Comparison of ENCODE assay signal across 20 cellular contexts in genomic region chr15:78449220-78449999, GRCh38. TPM values are rescaled to one million over a fixed set of nuclear protein-coding genes. Genes with fewer than 3 reads are reported as not detected.
A peak's percentile ranks its signal among the peaks of the same experiment; 100 is the strongest.
DNase-seq lines count a peak whose midpoint lies in the region; ATAC-seq, FAIRE-seq and TF ChIP-seq lines count a peak whose summit lies in the region.
"Had no signal": no experiment of that assay in that cellular context is flagged by ENCODE, and none has a peak within 500 bp of the region (broad histone marks: within the 10 kb centered on the region; RNA-seq: fewer than 3 reads in every experiment).

No MANE protein-coding gene starts in this region.

- no peak overlapping the region for H3K27ac Mint-ChIP-seq in activated CD8-positive, alpha-beta T cell treated with anti-CD3 and anti-CD28 coated beads for 36 hours
- H3K27ac Mint-ChIP-seq: activated CD4-positive, alpha-beta T cell treated with anti-CD3 and anti-CD28 coated beads, Interleukin-2, amount 10 ng/mL, durations not matched to agents 7 days and 5 days; activated naive CD4-positive, alpha-beta T cell treated with anti-CD3 and anti-CD28 coated beads for 36 hours had no signal

- POLR2A ChIA-PET in Panc1 (lab: Charles Lee) = no interaction called here
- POLR2A ChIA-PET in activated CD8-positive, alpha-beta T cell treated with anti-CD3 and anti-CD28 coated beads for 36 hours (lab: Charles Lee) = interaction anchor here (0.8 to 1.3 kb wide), 4 partner anchors 11 to 100 kb away, joined by 3 to 4 read pairs (median 3); partner anchors contain the start of gene PSMA4

- peaks cover 55% of the 10 kb centered on the region for H3K4me1 ChIP-seq in Panc1 (ENCODE audit: control insufficient read depth, insufficient read depth, low read length)
- H3K4me1 ChIP-seq in sigmoid colon = peaks cover 0 to 66% (median 53%) of the 10 kb centered on the region in 4 donors
- H3K4me1 ChIP-seq in kidney (ENCODE audit: control insufficient read depth in 1 of 2, insufficient read depth in 1 of 2, low read depth in 1 of 2, low read length in 2 of 2) = peaks cover 14 to 15% of the 10 kb centered on the region in 2 donors

- H3K4me3 ChIP-seq in Panc1 (ENCODE audit: low read depth in 2 of 2, low read length in 2 of 2) (no peak overlapping the region), epithelial cell of esophagus (ENCODE audit: low read length) (no peak overlapping the region), sigmoid colon (no peak overlapping the region), kidney (ENCODE audit: low read length in 2 of 2) (no peak overlapping the region)
- H3K4me3 ChIP-seq: esophagus muscularis mucosa, right atrium auricular region had no signal

- peaks cover 6% of the 10 kb centered on the region; the same call in 1 of the 2 replicates for H3K36me3 ChIP-seq in Panc1 (ENCODE audit: control insufficient read depth, insufficient read depth, low read length)
- peaks cover 4 to 30% (median 11%) of the 10 kb centered on the region in 4 donors for H3K36me3 ChIP-seq in sigmoid colon
- H3K36me3 ChIP-seq in kidney (ENCODE audit: control insufficient read depth in 1 of 2, insufficient read depth in 2 of 2, low read length in 2 of 2) = peaks cover 2 to 8% of the 10 kb centered on the region in 2 donors

- peak; percentile 67; the same call in 1 of the 2 replicates for ATAC-seq in Panc1
- ATAC-seq in HG03457 (IDR thresholded peaks at IDR 0.05; ENCODE audit: unreplicated experiment) = no peak
- ATAC-seq in activated CD8-positive, alpha-beta T cell treated with anti-CD3 and anti-CD28 coated beads for 36 hours = no peak
- ATAC-seq: SK-N-SH treated with all-trans-retinoic acid at 6 μM for 48 hours had no signal

- TSS peak; percentile 12 for BruUV-seq in Panc1 (replicated peaks; lab: Mats Ljungman, UMichigan)

- WGBS in sigmoid colon, 2 donors = 61 to 79% methylated on average over 8 of the region's 8 CpGs

- no peaks in the 10 kb centered on the region for H3K9me3 Mint-ChIP-seq in activated CD8-positive, alpha-beta T cell treated with anti-CD3 and anti-CD28 coated beads for 36 hours
- H3K9me3 Mint-ChIP-seq: activated CD4-positive, alpha-beta T cell treated with anti-CD3 and anti-CD28 coated beads, Interleukin-2, amount 10 ng/mL, durations not matched to agents 7 days and 5 days; activated naive CD4-positive, alpha-beta T cell treated with anti-CD3 and anti-CD28 coated beads for 36 hours had no signal

- H3K9me3 ChIP-seq in Panc1 (ENCODE audit: control insufficient read depth, insufficient read depth, low read depth, low read length) (no peaks in the 10 kb centered on the region), sigmoid colon (no peaks in the 10 kb centered on the region), kidney (ENCODE audit: control insufficient read depth in 1 of 2, low read length in 2 of 2) (no peaks in the 10 kb centered on the region)
- H3K9me3 ChIP-seq: BE2C, esophagus muscularis mucosa, right atrium auricular region had no signal

- TF ChIP-seq CTCF in Panc1 (IDR thresholded peaks at IDR 0.05) (no peak), epithelial cell of esophagus (IDR thresholded peaks at IDR 0.05; ENCODE audit: insufficient read depth, low read depth, low read length, missing control alignments) (no peak), sigmoid colon (IDR thresholded peaks at IDR 0.05) (no peak), kidney (IDR thresholded peaks at IDR 0.05; ENCODE audit: borderline replicate concordance, extremely low read depth, insufficient read depth) (no peak)
- TF ChIP-seq CTCF in activated CD8-positive, alpha-beta T cell treated with anti-CD3 and anti-CD28 coated beads for 36 hours (IDR thresholded peaks at IDR 0.05) = no peak

- no peak for TF ChIP-seq EP300 in sigmoid colon (IDR thresholded peaks at IDR 0.05)

- no peak for TF ChIP-seq POLR2A in sigmoid colon (IDR thresholded peaks at IDR 0.05)

- FAIRE-seq in kidney (lab: Jason Lieb, UNC) = no peak
- FAIRE-seq: GM12891 had no signal

- no peak overlapping the region for H3K4me3 Mint-ChIP-seq in activated CD8-positive, alpha-beta T cell treated with anti-CD3 and anti-CD28 coated beads for 36 hours
- H3K4me3 Mint-ChIP-seq: activated CD4-positive, alpha-beta T cell treated with anti-CD3 and anti-CD28 coated beads, Interleukin-2, amount 10 ng/mL, durations not matched to agents 7 days and 5 days; activated naive CD4-positive, alpha-beta T cell treated with anti-CD3 and anti-CD28 coated beads for 36 hours had no signal

- H3K27ac ChIP-seq in Panc1 (ENCODE audit: low read length) (peak overlapping the region; percentile 95), sigmoid colon (peak overlapping the region in 3 of 4 donors; percentile 41 to 62 (median 60)), kidney (ENCODE audit: low read depth in 2 of 2, low read length in 2 of 2) (no peak overlapping the region)
- H3K27ac ChIP-seq: right atrium auricular region had no signal

- H3K27me3 Mint-ChIP-seq in activated CD8-positive, alpha-beta T cell treated with anti-CD3 and anti-CD28 coated beads for 36 hours = no peaks in the 10 kb centered on the region
- H3K27me3 Mint-ChIP-seq: activated CD4-positive, alpha-beta T cell treated with anti-CD3 and anti-CD28 coated beads, Interleukin-2, amount 10 ng/mL, durations not matched to agents 7 days and 5 days had no signal

- H3K27me3 ChIP-seq in Panc1 (ENCODE audit: control insufficient read depth, insufficient read depth, low read length) = no peaks in the 10 kb centered on the region
- H3K27me3 ChIP-seq in sigmoid colon = no peaks in the 10 kb centered on the region
- H3K27me3 ChIP-seq: BE2C, esophagus muscularis mucosa, right atrium auricular region had no signal

- no peak overlapping the region for H3K9ac ChIP-seq in kidney (ENCODE audit: low read length in 2 of 2)

- intact Hi-C loops in Panc1 (cut with micrococcal nuclease; ENCODE audit: unreplicated experiment) (no loop called here), sigmoid colon (cut with DNase I) (no loop called here), kidney (cut with DNase I) (no loop called here)
- intact Hi-C loops in activated CD8-positive, alpha-beta T cell treated with anti-CD3 and anti-CD28 coated beads for 36 hours (cut with micrococcal nuclease) = no loop called here

- peaks cover 57% of the 10 kb centered on the region for H3K4me1 Mint-ChIP-seq in activated CD8-positive, alpha-beta T cell treated with anti-CD3 and anti-CD28 coated beads for 36 hours (ENCODE audit: low read depth)

- peaks cover 53% of the 10 kb centered on the region for H3K36me3 Mint-ChIP-seq in activated CD8-positive, alpha-beta T cell treated with anti-CD3 and anti-CD28 coated beads for 36 hours (ENCODE audit: low read depth)

- DNase-seq in DMS79 treated with DMSO at 0.1 percent for 48 hours (lab: John Stamatoyannopoulos, UW) = peak; percentile 60
- no peak for DNase-seq in Panc1 (ENCODE audit: low read depth, low spot score)
- DNase-seq in epithelial cell of esophagus (ENCODE audit: low read depth) = peak; percentile 34
- DNase-seq in sigmoid colon = no peak
- no peak for DNase-seq in kidney
- DNase-seq in activated CD8-positive, alpha-beta T cell treated with anti-CD3 and anti-CD28 coated beads for 36 hours = no peak
- DNase-seq: activated CD4-positive, alpha-beta T cell treated with anti-CD3 and anti-CD28 coated beads, Interleukin-2, amount 10 ng/mL, durations not matched to agents 7 days and 5 days; activated naive CD4-positive, alpha-beta T cell treated with anti-CD3 and anti-CD28 coated beads for 36 hours; Calu3; GF-D8; glutamatergic neuron; NCI-H2081 treated with DMSO at 0.1 percent for 48 hours; NCI-H69; substantia nigra had no signal

- in situ Hi-C loops in Panc1 (cut with HindIII; ENCODE audit: low pct_unique_long_range_greater_than_20kb, low sequenced_read_pairs) = no loop called here

- CTCF ChIA-PET in Panc1 (lab: Charles Lee) = no interaction called here
- CTCF ChIA-PET in activated CD8-positive, alpha-beta T cell treated with anti-CD3 and anti-CD28 coated beads for 36 hours (lab: Charles Lee) = interaction anchor here (1.1 to 2.8 kb wide), 4 partner anchors 11 to 219 kb away, joined by 3 to 10 read pairs (median 4); no protein-coding TSS in a partner anchor

RNA-seq across cellular contexts. Expression of gene IREB2, which starts 11.4 kb away (rescaled TPM):
- total RNA-seq in Panc1 (2021; ENCODE audit: unreplicated experiment) (71.7 TPM), sigmoid colon (10 to 100 TPM; 28.4 to 42.1 (median 34.3) TPM), kidney (48.7 TPM)
- polyA plus RNA-seq in Panc1 (2012; ENCODE audit: insufficient read length) = 18.8 TPM
- polyA plus RNA-seq in sigmoid colon (10 to 100 TPM; 12.6 to 17.9 (median 13.2) TPM), kidney (ENCODE audit: insufficient read depth, low read depth, low replicate concordance) (8.3 TPM)
- total RNA-seq in activated CD8-positive, alpha-beta T cell treated with anti-CD3 and anti-CD28 coated beads for 36 hours = 10 to 100 TPM; 68.2 to 78.7 TPM

RNA-seq across cellular contexts. Expression of gene HYKK, which starts 58.0 kb away (rescaled TPM):
- 19.8 TPM for total RNA-seq in Panc1 (2021; ENCODE audit: unreplicated experiment)
- 8.7 TPM for polyA plus RNA-seq in Panc1 (2012; ENCODE audit: insufficient read length)
- total RNA-seq in sigmoid colon = 10 to 100 TPM in 3 of 4 donors, 1 to 10 TPM in 1; 9.1 to 17.8 (median 15.0) TPM
- polyA plus RNA-seq in sigmoid colon = 1 to 10 TPM; 4.0 to 7.2 (median 4.9) TPM
- 5.8 TPM for total RNA-seq in kidney
- 14.3 TPM for polyA plus RNA-seq in kidney (ENCODE audit: insufficient read depth, low read depth, low replicate concordance)
- 1 to 10 TPM; 1.6 to 2.2 TPM for total RNA-seq in activated CD8-positive, alpha-beta T cell treated with anti-CD3 and anti-CD28 coated beads for 36 hours

Comparison
In these comparisons a context has a peak if more than half of its experiments do, and no peak if none do; other contexts are left out.
1. DNase-seq: peak in DMS79 treated with DMSO at 0.1 percent for 48 hours (single experiment) and epithelial cell of esophagus (single experiment); none in Panc1 (single experiment), sigmoid colon (single experiment), kidney (single experiment) and activated CD8-positive, alpha-beta T cell treated with anti-CD3 and anti-CD28 coated beads for 36 hours (single experiment).
2. H3K27ac ChIP-seq: peak in Panc1 (single experiment) and sigmoid colon (3 of 4); none in kidney (0 of 2).